14 cellular contexts compared by ENCODE assay signal in the genomic region with DNA sequence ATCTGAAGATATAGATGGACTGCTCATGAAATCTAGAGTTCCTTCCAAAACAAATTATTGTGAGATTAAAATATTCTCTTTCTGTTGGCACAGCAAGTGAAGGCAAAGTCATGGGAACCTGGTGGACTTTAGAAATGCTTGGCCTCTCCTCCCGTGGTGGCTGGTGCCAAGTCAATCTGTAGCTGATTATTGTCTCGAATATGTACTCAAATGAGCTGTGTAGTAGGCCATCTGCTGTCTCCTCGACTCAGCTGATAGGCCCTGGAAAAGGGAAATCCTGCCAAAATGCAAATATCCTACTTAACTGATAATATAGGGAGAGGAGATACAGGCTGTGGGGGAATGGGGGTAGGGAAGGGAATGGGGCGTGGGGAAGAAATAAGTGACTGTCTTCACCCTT.
A peak's percentile ranks its signal among the peaks of the same experiment; 100 is the strongest.
DNase-seq lines count a peak whose midpoint lies in the region; ATAC-seq and TF ChIP-seq lines count a peak whose summit lies in the region.
"Had no signal": no experiment of that assay in that cellular context is flagged by ENCODE, and none has a peak within 500 bp of the region (broad histone marks: within the 10 kb centered on the region; RNA-seq: fewer than 3 reads in every experiment).

No MANE protein-coding gene starts in this region.

- ATAC-seq in right cardiac atrium, result peak; percentile 28 to 32
- peak; percentile 60 for ATAC-seq in left lobe of liver
- no peak for ATAC-seq in HG02884 (IDR thresholded peaks at IDR 0.05; ENCODE audit: unreplicated experiment)
- no peak for ATAC-seq in GM21825 (IDR thresholded peaks at IDR 0.05; ENCODE audit: unreplicated experiment)
- ATAC-seq: stimulated activated effector memory CD8-positive, alpha-beta T cell treated with anti-CD3 and anti-CD28 coated beads, Interleukin-12 subunit alpha, Interleukin-12 subunit beta, amount 100 ng/mL, for 72 hours had no signal

- H3K27ac ChIP-seq in right cardiac atrium (ENCODE audit: low read length) (no peak overlapping the region), right atrium auricular region (no peak overlapping the region), VCaP (peak overlapping the region; percentile 99)
- H3K27ac ChIP-seq: KMS-11 had no signal

- no peak for TF ChIP-seq CTCF in right atrium auricular region (IDR thresholded peaks at IDR 0.05)
- TF ChIP-seq CTCF in VCaP (conservative IDR thresholded peaks at IDR 0.05), result no peak

- 24% methylated on average over 4 of the region's 4 CpGs for WGBS in right cardiac atrium

- DNase-seq in right cardiac atrium, result peak in 1 of 3 donors; percentile 74
- no peak for DNase-seq in right atrium auricular region (ENCODE audit: low spot score)
- peak; percentile 70 for DNase-seq in left lobe of liver (ENCODE audit: low spot score)
- no peak for DNase-seq in EL
- DNase-seq in activated gamma-delta T cell treated with Interleukin-2 at 50 U/mL for 16 hours, result no peak
- DNase-seq: mammary epithelial cell, NCI-H146, Right ventricle myocardium superior, T-helper 9 cell had no signal

- H3K9me3 ChIP-seq in right cardiac atrium (ENCODE audit: control insufficient read depth, low read length), result no peaks in the 10 kb centered on the region
- H3K9me3 ChIP-seq in right atrium auricular region, result no peaks in the 10 kb centered on the region

- H3K4me3 ChIP-seq in right cardiac atrium (ENCODE audit: low read length), result no peak overlapping the region
- H3K4me3 ChIP-seq in right atrium auricular region, result no peak overlapping the region

- no peaks in the 10 kb centered on the region for H3K36me3 ChIP-seq in right atrium auricular region

- intact Hi-C loops in right cardiac atrium (cut with DNase I), result no loop called here

- H3K27me3 ChIP-seq in right cardiac atrium (ENCODE audit: control insufficient read depth, insufficient read depth), result no peaks in the 10 kb centered on the region
- no peaks in the 10 kb centered on the region for H3K27me3 ChIP-seq in right atrium auricular region

- H3K4me1 ChIP-seq in right cardiac atrium (ENCODE audit: control insufficient read depth, insufficient read depth, low read length) (peaks cover 7% of the 10 kb centered on the region), right atrium auricular region (peaks cover 0 to 17% of the 10 kb centered on the region in 2 donors)

Comparison
In these comparisons a context has a peak if more than half of its experiments do, and no peak if none do; other contexts are left out.
1. ATAC-seq: peak in right cardiac atrium (2 of 2) and left lobe of liver (single experiment); none in HG02884 (single experiment) and GM21825 (single experiment).